Comparison of ENCODE assay signal across 21 cellular contexts in the genomic region with DNA sequence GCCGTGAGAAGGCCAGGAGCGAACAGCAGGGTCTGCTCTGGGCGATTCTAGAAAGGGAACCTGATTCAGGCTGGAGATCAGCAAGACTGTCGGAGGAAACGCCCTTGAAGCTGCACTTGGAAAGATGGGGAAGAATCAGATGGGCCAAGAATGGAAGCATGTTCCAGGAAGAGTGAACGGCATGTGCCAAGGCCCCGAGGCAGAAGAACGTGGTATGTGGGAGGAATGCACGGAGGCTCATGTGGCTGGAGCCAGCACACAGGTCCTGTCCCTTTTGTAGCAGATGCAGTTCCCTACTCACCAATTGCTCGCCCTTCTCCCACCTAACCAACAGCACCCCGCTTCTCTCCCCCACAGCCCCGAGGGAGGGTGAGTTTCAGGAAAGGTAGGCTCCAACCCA.
"Had no signal": no experiment of that assay in that cellular context is flagged by ENCODE, and none has a peak within 500 bp of the region (broad histone marks: within the 10 kb centered on the region; RNA-seq: fewer than 3 reads in every experiment).

No MANE protein-coding gene starts in this region.

- H3K36me3 ChIP-seq: gastroesophageal sphincter, right lobe of liver, upper lobe of left lung had no signal

- H3K4me1 Mint-ChIP-seq: activated CD4-positive, alpha-beta memory T cell treated with anti-CD3 and anti-CD28 coated beads, Interleukin-2, amount 10 ng/mL, durations not matched to agents 7 days and 5 days; activated CD4-positive, alpha-beta T cell treated with anti-CD3 and anti-CD28 coated beads, Interleukin-2, amount 10 ng/mL, durations not matched to agents 24 days and 14 days; stimulated activated naive B cell treated with anti-CD40 and anti-IgM and Interleukin-4, amounts not matched to agents 10 μg/mL and 1 μg/mL and 100 μg/mL, for 72 hours had no signal

- H3K4me3 Mint-ChIP-seq: activated CD4-positive, alpha-beta memory T cell treated with anti-CD3 and anti-CD28 coated beads, Interleukin-2, amount 10 ng/mL, durations not matched to agents 7 days and 5 days; activated CD4-positive, alpha-beta T cell treated with anti-CD3 and anti-CD28 coated beads, Interleukin-2, amount 10 ng/mL, durations not matched to agents 24 days and 14 days; activated naive CD4-positive, alpha-beta T cell treated with anti-CD3 and anti-CD28 coated beads for 36 hours; activated T-cell treated with anti-CD3 and anti-CD28 coated beads, Interleukin-2, amount 50 U/mL, for 72 hours; nephron; stimulated activated naive B cell treated with anti-CD40 and anti-IgM and Interleukin-4, amounts not matched to agents 10 μg/mL and 1 μg/mL and 100 μg/mL, for 72 hours had no signal

- H3K27me3 Mint-ChIP-seq: activated CD4-positive, alpha-beta memory T cell treated with anti-CD3 and anti-CD28 coated beads, Interleukin-2, amount 10 ng/mL, durations not matched to agents 7 days and 5 days had no signal

- ATAC-seq: activated T-cell treated with anti-CD3 and anti-CD28 coated beads, Interleukin-2, amount 50 U/mL, for 72 hours; gastroesophageal sphincter; right lobe of liver; stimulated activated naive B cell treated with anti-CD40 and anti-IgM and Interleukin-4, amounts not matched to agents 10 μg/mL and 1 μg/mL and 100 μg/mL, for 72 hours had no signal

- H3K4me1 ChIP-seq: gastroesophageal sphincter, right lobe of liver, testis, upper lobe of left lung had no signal

- H3K4me3 ChIP-seq: gastroesophageal sphincter, right lobe of liver, smooth muscle cell, testis, upper lobe of left lung had no signal

- H3K9me3 ChIP-seq: right lobe of liver, testis, upper lobe of left lung had no signal

- H3K36me3 Mint-ChIP-seq: stimulated activated naive B cell treated with anti-CD40 and anti-IgM and Interleukin-4, amounts not matched to agents 10 μg/mL and 1 μg/mL and 100 μg/mL, for 72 hours had no signal

- DNase-seq: activated CD4-positive, alpha-beta memory T cell treated with anti-CD3 and anti-CD28 coated beads, Interleukin-2, amount 10 ng/mL, durations not matched to agents 7 days and 5 days; activated CD4-positive, alpha-beta T cell treated with anti-CD3 and anti-CD28 coated beads, Interleukin-2, amount 10 ng/mL, durations not matched to agents 24 days and 14 days; activated effector memory CD4-positive, alpha-beta T cell treated with Interleukin-2 at 50 U/mL for 16 hours; activated naive CD4-positive, alpha-beta T cell treated with anti-CD3 and anti-CD28 coated beads for 36 hours; activated T-cell treated with anti-CD3 and anti-CD28 coated beads, Interleukin-2, amount 50 U/mL, for 72 hours; amygdala; erythroblast; head of caudate nucleus; hypothalamus; mesenchymal stem cell; stimulated activated CD4-positive, alpha-beta T cell treated with anti-CD3 and anti-CD28 coated beads, Interleukin-15, amount 100 ng/mL, for 24 hours; stimulated activated CD4-positive, alpha-beta T cell treated with anti-CD3 and anti-CD28 coated beads, Interleukin-2, amount 100 ng/mL, for 48 hours; stimulated activated CD8-positive, alpha-beta memory T cell treated with anti-CD3 and anti-CD28 coated beads, Interleukin-4, amount 100 ng/mL, for 48 hours; stimulated activated naive B cell treated with anti-CD40 and anti-IgM and Interleukin-4, amounts not matched to agents 10 μg/mL and 1 μg/mL and 100 μg/mL, for 72 hours; T-helper 2 cell; testis; upper lobe of left lung had no signal

- H3K27ac ChIP-seq: gastroesophageal sphincter, right lobe of liver, testis, upper lobe of left lung had no signal

- H3K27ac Mint-ChIP-seq: activated CD4-positive, alpha-beta memory T cell treated with anti-CD3 and anti-CD28 coated beads, Interleukin-2, amount 10 ng/mL, durations not matched to agents 7 days and 5 days; activated CD4-positive, alpha-beta T cell treated with anti-CD3 and anti-CD28 coated beads, Interleukin-2, amount 10 ng/mL, durations not matched to agents 24 days and 14 days; activated naive CD4-positive, alpha-beta T cell treated with anti-CD3 and anti-CD28 coated beads for 36 hours; activated T-cell treated with anti-CD3 and anti-CD28 coated beads, Interleukin-2, amount 50 U/mL, for 72 hours; nephron; stimulated activated naive B cell treated with anti-CD40 and anti-IgM and Interleukin-4, amounts not matched to agents 10 μg/mL and 1 μg/mL and 100 μg/mL, for 72 hours had no signal

- H3K27me3 ChIP-seq: right lobe of liver, testis, upper lobe of left lung had no signal

- H3K4me2 ChIP-seq: smooth muscle cell had no signal

- H3K9me3 Mint-ChIP-seq: activated CD4-positive, alpha-beta T cell treated with anti-CD3 and anti-CD28 coated beads, Interleukin-2, amount 10 ng/mL, durations not matched to agents 24 days and 14 days had no signal
